Comparison of ENCODE assay signal across 9 cellular contexts in genomic region chr4:147755567-147756295, GRCh38. TPM values are rescaled to one million over a fixed set of nuclear protein-coding genes. Genes with fewer than 3 reads are reported as not detected.
DNase-seq lines count a peak whose midpoint lies in the region; ATAC-seq and TF ChIP-seq lines count a peak whose summit lies in the region.
"Had no signal": no experiment of that assay in that cellular context is flagged by ENCODE, and none has a peak within 500 bp of the region (broad histone marks: within the 10 kb centered on the region; RNA-seq: fewer than 3 reads in every experiment).

No MANE protein-coding gene starts in this region.

- ATAC-seq in HG03066 (IDR thresholded peaks at IDR 0.05; ENCODE audit: low read depth, unreplicated experiment) = peak; percentile 37
- peak; percentile 27 for ATAC-seq in esophagus mucosa
- no peak for ATAC-seq in HG02840 (IDR thresholded peaks at IDR 0.05; ENCODE audit: low FRiP score, unreplicated experiment)
- no peak for ATAC-seq in HG03095 (IDR thresholded peaks at IDR 0.05; ENCODE audit: unreplicated experiment)

- H3K4me1 ChIP-seq in ACC112 (ENCODE audit: control insufficient read depth, insufficient read depth, low read length, unreplicated experiment) (peaks cover 39% of the 10 kb centered on the region), osteoblast (ENCODE audit: insufficient read depth, low read length) (peaks cover 40% of the 10 kb centered on the region)

- H3K27ac ChIP-seq in ACC112 (ENCODE audit: low read depth, low read length) = peak overlapping the region; percentile 50
- H3K27ac ChIP-seq in osteoblast (ENCODE audit: low read depth, low read length) = peak overlapping the region; percentile 63
- H3K27ac ChIP-seq in substantia nigra (ENCODE audit: low read depth, low read length, poor library complexity, severe bottlenecking) = no peak overlapping the region

- H4K20me1 ChIP-seq in osteoblast (ENCODE audit: insufficient read depth, low read length) = peaks cover 10% of the 10 kb centered on the region

- H3K4me2 ChIP-seq in osteoblast (ENCODE audit: insufficient read depth, low read length) = peak overlapping the region; percentile 49

- no peaks in the 10 kb centered on the region for H3K36me3 ChIP-seq in ACC112 (ENCODE audit: insufficient read depth, low read length)
- H3K36me3 ChIP-seq in osteoblast (ENCODE audit: insufficient read depth, low read length) = no peaks in the 10 kb centered on the region

- TF ChIP-seq CTCF in osteoblast (IDR thresholded peaks at IDR 0.05; ENCODE audit: extremely low read depth, low read depth, low read length) = no peak

- peaks cover 41% of the 10 kb centered on the region for H3K79me2 ChIP-seq in ACC112 (ENCODE audit: control insufficient read depth, insufficient read depth, low read length, unreplicated experiment)
- peaks cover 67% of the 10 kb centered on the region for H3K79me2 ChIP-seq in osteoblast (ENCODE audit: insufficient read depth, low read length)

- H3K4me3 ChIP-seq in ACC112 (ENCODE audit: low read depth, low read length) = peak overlapping the region; percentile 53; the same call in 1 of the 2 replicates
- H3K4me3 ChIP-seq in osteoblast (ENCODE audit: insufficient read depth, low read length) = no peak overlapping the region

- H2AFZ ChIP-seq in ACC112 (ENCODE audit: low read length, unreplicated experiment) (peak overlapping the region; percentile 32), osteoblast (ENCODE audit: low read length) (no peak overlapping the region)

- H3K9me3 ChIP-seq in osteoblast (ENCODE audit: low read depth, low read length) = no peaks in the 10 kb centered on the region

- no peaks in the 10 kb centered on the region for H3K27me3 ChIP-seq in ACC112 (ENCODE audit: insufficient read depth, low read length)
- no peaks in the 10 kb centered on the region for H3K27me3 ChIP-seq in osteoblast (ENCODE audit: insufficient read depth, low read length)

- DNase-seq in osteoblast (ENCODE audit: insufficient read length, low spot score, missing footprints) (peak; percentile 81), substantia nigra (lab: John Stamatoyannopoulos, UW) (no peak)
- DNase-seq in activated CD8-positive, alpha-beta memory T cell treated with anti-CD3 and anti-CD28 coated beads, Interleukin-2, amount 50 U/mL, for 48 hours = no peak
- DNase-seq: GOT3 had no signal

RNA-seq across cellular contexts. Expression of gene ARHGAP10, which starts 23.8 kb away (rescaled TPM):
- 15.8 TPM for total RNA-seq in esophagus mucosa
- 31.5 and 32.7 TPM in 2 replicates for total RNA-seq in osteoblast

Comparison
In these comparisons a context has a peak if more than half of its experiments do, and no peak if none do; other contexts are left out.
1. ATAC-seq: peak in HG03066 (single experiment) and esophagus mucosa (single experiment); none in HG02840 (single experiment) and HG03095 (single experiment).